Comparison of ENCODE assay signal across 11 cellular contexts in genomic region chr7:30224511-30225031, GRCh38. TPM values are rescaled to one million over a fixed set of nuclear protein-coding genes. Genes with fewer than 3 reads are reported as not detected.
DNase-seq lines count a peak whose midpoint lies in the region; ATAC-seq and TF ChIP-seq lines count a peak whose summit lies in the region.
"Had no signal": no experiment of that assay in that cellular context is flagged by ENCODE, and none has a peak within 500 bp of the region (broad histone marks: within the 10 kb centered on the region; RNA-seq: fewer than 3 reads in every experiment).

No MANE protein-coding gene starts in this region.

- H3K36me3 ChIP-seq in adipocyte (ENCODE audit: control insufficient read depth, insufficient read depth, low read length, severe bottlenecking) = no peaks in the 10 kb centered on the region
- no peaks in the 10 kb centered on the region for H3K36me3 ChIP-seq in tibial artery
- H3K36me3 ChIP-seq: tibial nerve had no signal

- DNase-seq in GM10248 (ENCODE audit: extremely low spot score) (peak; percentile 35), adipocyte (ENCODE audit: low read depth) (peak; percentile 34), tibial artery (no peak), left lobe of liver (ENCODE audit: low spot score) (no peak)
- no peak for DNase-seq in activated CD4-positive, alpha-beta memory T cell treated with anti-CD3 and anti-CD28 coated beads for 36 hours
- DNase-seq: NCI-H2227 treated with DMSO at 0.1 percent for 48 hours had no signal

- TF ChIP-seq CTCF in GM10248 (IDR thresholded peaks at IDR 0.05; ENCODE audit: control extremely low read depth, extremely low read depth, low read depth, missing control alignments) (no peak), nephron (IDR thresholded peaks at IDR 0.05; ENCODE audit: unreplicated experiment in 3 of 3) (no peak), tibial artery (IDR thresholded peaks at IDR 0.05) (no peak)

- no peak overlapping the region for H3K9ac ChIP-seq in adipocyte (ENCODE audit: low read length)

- H3K27me3 ChIP-seq in adipocyte (replicated peaks; ENCODE audit: control insufficient read depth, insufficient read depth, low read length) (no peaks in the 10 kb centered on the region), tibial artery (no peaks in the 10 kb centered on the region)
- H3K27me3 ChIP-seq: tibial nerve had no signal

- H3K4me3 Mint-ChIP-seq in nephron = no peak overlapping the region
- H3K4me3 Mint-ChIP-seq in activated CD4-positive, alpha-beta memory T cell treated with anti-CD3 and anti-CD28 coated beads for 36 hours = no peak overlapping the region
- H3K4me3 Mint-ChIP-seq: activated naive CD8-positive, alpha-beta T cell had no signal

- H3K36me3 Mint-ChIP-seq in nephron (ENCODE audit: low read depth) = no peaks in the 10 kb centered on the region
- H3K36me3 Mint-ChIP-seq in activated CD4-positive, alpha-beta memory T cell treated with anti-CD3 and anti-CD28 coated beads for 36 hours = no peaks in the 10 kb centered on the region
- H3K36me3 Mint-ChIP-seq: activated naive CD8-positive, alpha-beta T cell had no signal

- H3K9me3 Mint-ChIP-seq in nephron = peaks cover 15% of the 10 kb centered on the region
- H3K9me3 Mint-ChIP-seq in activated CD4-positive, alpha-beta memory T cell treated with anti-CD3 and anti-CD28 coated beads for 36 hours = peaks cover 10% of the 10 kb centered on the region

- peak overlapping the region; percentile 33 to 92 (median 80) for H3K27ac Mint-ChIP-seq in nephron
- no peak overlapping the region for H3K27ac Mint-ChIP-seq in activated CD4-positive, alpha-beta memory T cell treated with anti-CD3 and anti-CD28 coated beads for 36 hours
- H3K27ac Mint-ChIP-seq: activated naive CD8-positive, alpha-beta T cell had no signal

- H3K4me3 ChIP-seq in adipocyte (ENCODE audit: low read length) = no peak overlapping the region
- H3K4me3 ChIP-seq in tibial artery = no peak overlapping the region
- H3K4me3 ChIP-seq: tibial nerve had no signal

- H3K27ac ChIP-seq in tibial artery = no peak overlapping the region

- H3K4me1 ChIP-seq in adipocyte (ENCODE audit: control insufficient read depth, insufficient read depth, low read length) = no peaks in the 10 kb centered on the region
- H3K4me1 ChIP-seq in tibial artery = peaks cover 0 to 13% (median 4%) of the 10 kb centered on the region in 4 donors

- ATAC-seq in HG03442 (IDR thresholded peaks at IDR 0.05; ENCODE audit: unreplicated experiment) (peak; percentile 56), left lobe of liver (no peak), HG03521 (IDR thresholded peaks at IDR 0.05; ENCODE audit: unreplicated experiment) (no peak)

- intact Hi-C loops in activated CD4-positive, alpha-beta memory T cell treated with anti-CD3 and anti-CD28 coated beads for 36 hours (cut with micrococcal nuclease) = no loop called here
- intact Hi-C loops in tibial artery (cut with DNase I; ENCODE audit: low total_unique reads) = no loop called here

- peaks cover 38% of the 10 kb centered on the region for H3K4me1 Mint-ChIP-seq in nephron
- H3K4me1 Mint-ChIP-seq in activated CD4-positive, alpha-beta memory T cell treated with anti-CD3 and anti-CD28 coated beads for 36 hours (ENCODE audit: low read depth) = peaks cover 6% of the 10 kb centered on the region

- CTCF ChIA-PET in GM10248 (lab: Yijun Ruan, JAX) = interaction anchor here (1.1 to 1.3 kb wide), 2 partner anchors 339 to 516 kb away, joined by 3 read pairs; no protein-coding TSS in a partner anchor
- CTCF ChIA-PET in activated CD4-positive, alpha-beta memory T cell treated with anti-CD3 and anti-CD28 coated beads for 36 hours (lab: Charles Lee) = no interaction called here

- H3K9me3 ChIP-seq in adipocyte (ENCODE audit: control insufficient read depth, low read length) (peaks cover 4% of the 10 kb centered on the region), tibial artery (peaks cover 0 to 20% (median under 1%) of the 10 kb centered on the region in 3 donors)

- POLR2A ChIA-PET in GM10248 (lab: Yijun Ruan, JAX) = no interaction called here
- POLR2A ChIA-PET in activated CD4-positive, alpha-beta memory T cell treated with anti-CD3 and anti-CD28 coated beads for 36 hours (lab: Charles Lee) = no interaction called here

- H3K27me3 Mint-ChIP-seq in nephron (ENCODE audit: low read depth) = no peaks in the 10 kb centered on the region
- H3K27me3 Mint-ChIP-seq in activated CD4-positive, alpha-beta memory T cell treated with anti-CD3 and anti-CD28 coated beads for 36 hours = no peaks in the 10 kb centered on the region
- H3K27me3 Mint-ChIP-seq: activated naive CD8-positive, alpha-beta T cell had no signal

RNA-seq across cellular contexts. Expression of gene ZNRF2, which starts 59.8 kb away (rescaled TPM):
- total RNA-seq in activated CD4-positive, alpha-beta memory T cell treated with anti-CD3 and anti-CD28 coated beads for 36 hours = 10 to 100 TPM in 1 of 2 experiments, 1 to 10 TPM in 1; 9.6 to 10.5 TPM
- total RNA-seq in left lobe of liver = 18.6 TPM

Comparison
In these comparisons a context has a peak if more than half of its experiments do, and no peak if none do; other contexts are left out.
1. DNase-seq: peak in GM10248 (single experiment) and adipocyte (single experiment); none in activated CD4-positive, alpha-beta memory T cell treated with anti-CD3 and anti-CD28 coated beads for 36 hours (single experiment), tibial artery (0 of 2) and left lobe of liver (single experiment).